24 cellular contexts compared by ENCODE assay signal in the genomic region with DNA sequence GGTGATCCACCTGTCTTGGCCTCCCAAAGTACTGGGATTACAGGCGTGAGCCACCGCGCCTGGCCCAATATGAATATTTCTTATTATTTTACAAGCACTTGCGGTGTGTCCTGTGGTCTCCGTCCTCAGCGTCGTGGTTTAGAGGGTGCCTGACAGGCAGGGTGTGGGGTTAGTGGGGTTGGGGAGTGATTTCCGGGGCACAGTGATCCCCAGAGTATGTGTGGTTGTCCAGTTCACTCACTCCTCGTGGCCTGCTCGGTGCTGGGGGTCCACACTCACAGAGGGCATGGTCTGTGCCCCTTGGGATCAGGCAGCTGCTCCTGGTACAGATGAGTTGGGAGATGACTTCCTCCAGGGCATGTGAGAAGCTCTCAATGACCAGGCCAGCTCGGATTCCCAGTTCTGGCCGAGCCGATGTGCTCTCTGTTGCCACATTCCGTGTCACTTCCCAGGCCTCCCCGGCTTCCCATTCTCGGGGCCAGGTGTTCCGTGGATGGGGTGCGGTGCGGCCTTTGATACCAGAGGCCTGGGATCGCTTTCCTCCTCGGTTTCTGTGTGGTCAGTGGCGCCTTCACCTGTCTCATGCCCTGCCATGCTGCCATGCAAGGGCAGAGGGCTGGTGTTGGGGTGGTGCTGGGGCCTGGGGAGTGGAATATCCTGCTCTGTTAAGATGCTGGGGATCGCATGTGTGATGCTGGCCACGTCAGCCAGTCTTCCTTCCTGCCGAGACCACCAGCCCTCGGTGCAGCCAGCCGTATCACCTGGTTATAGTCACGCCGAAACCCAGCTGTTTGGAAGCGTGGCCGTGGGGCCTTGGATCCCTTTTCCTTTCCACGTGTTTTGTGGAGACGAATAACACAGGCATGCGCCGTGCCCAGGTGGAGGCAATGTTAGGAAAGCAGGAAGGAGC. TPM values are rescaled to one million over a fixed set of nuclear protein-coding genes. Genes with fewer than 3 reads are reported as not detected.
DNase-seq lines count a peak whose midpoint lies in the region; TF ChIP-seq lines count a peak whose summit lies in the region.
"Had no signal": no experiment of that assay in that cellular context is flagged by ENCODE, and none has a peak within 500 bp of the region (broad histone marks: within the 10 kb centered on the region; RNA-seq: fewer than 3 reads in every experiment).

No MANE protein-coding gene starts in this region.

- H3K9me3 ChIP-seq in tibial nerve = peaks cover 0 to 13% (median 0%) of the 10 kb centered on the region in 4 donors
- H3K9me3 ChIP-seq: body of pancreas, ovary had no signal

- H3K27me3 Mint-ChIP-seq in CD14-positive monocyte (ENCODE audit: low read depth in 3 of 3) = peaks cover under 1 to 7% (median 2%) of the 10 kb centered on the region in 3 donors
- no peaks in the 10 kb centered on the region for H3K27me3 Mint-ChIP-seq in neural crest cell (ENCODE audit: low read depth)
- H3K27me3 Mint-ChIP-seq: CD4-positive, alpha-beta T cell; effector memory CD8-positive, alpha-beta T cell had no signal

- H3K36me3 Mint-ChIP-seq in CD14-positive monocyte (peaks cover 26 to 29% of the 10 kb centered on the region in 2 donors), neural crest cell (ENCODE audit: low read depth) (no peaks in the 10 kb centered on the region)

- TF ChIP-seq POLR2A in NB4 (IDR thresholded peaks at IDR 0.05; ENCODE audit: extremely low read depth, insufficient read length) (no peak), tibial nerve (IDR thresholded peaks at IDR 0.05) (no peak)

- H3K36me3 ChIP-seq in tibial nerve = no peaks in the 10 kb centered on the region
- H3K36me3 ChIP-seq: ovary, tibial artery had no signal

- H3K27ac Mint-ChIP-seq in CD14-positive monocyte (peak overlapping the region in 4 of 7 donors; percentile 36 to 82 (median 68)), neural crest cell (ENCODE audit: unreplicated experiment) (peak overlapping the region; percentile 43)
- H3K27ac Mint-ChIP-seq: activated CD8-positive, alpha-beta T cell treated with anti-CD3 and anti-CD28 coated beads for 36 hours; CD4-positive, alpha-beta T cell; HFFc6 had no signal

- WGBS in tibial nerve, 2 donors = 85 to 88% methylated on average over 34 of the region's 35 CpGs

- no peak for DNase-seq in CD14-positive monocyte (ENCODE audit: low spot score)
- peak; percentile 87 for DNase-seq in GM12865 (ENCODE audit: low read depth)
- DNase-seq in NB4 (ENCODE audit: low read depth) = peak; percentile 37
- DNase-seq in neural crest cell (ENCODE audit: low read depth, low spot score) = no peak
- no peak for DNase-seq in occipital lobe (lab: John Stamatoyannopoulos, UW)
- no peak for DNase-seq in tibial nerve (ENCODE audit: low spot score in 2 of 2)
- no peak for DNase-seq in SIG-M5 treated with dmso at 0.1 percent for 504 hours (lab: John Stamatoyannopoulos, UW; ENCODE audit: unreplicated experiment)
- DNase-seq in cerebellar nuclear complex (lab: John Stamatoyannopoulos, UW) = no peak
- DNase-seq: activated CD8-positive, alpha-beta T cell treated with anti-CD3 and anti-CD28 coated beads for 36 hours; activated effector memory CD4-positive, alpha-beta T cell treated with anti-CD3 and anti-CD28 coated beads, Interleukin-2, amount 50 U/mL, for 16 hours; body of pancreas; CD4-positive, alpha-beta T cell; effector memory CD8-positive, alpha-beta T cell; EL; foreskin keratinocyte; HFFc6; NCI-H2081 treated with DMSO at 0.1 percent for 48 hours; NCI-H345; NCI-H82; OCI-M1; ovary; SIG-M5; stimulated activated naive CD8-positive, alpha-beta T cell treated with anti-CD3 and anti-CD28 coated beads, Interleukin-15, amount 100 ng/mL, for 72 hours; tibial artery had no signal

- no peak overlapping the region for H3K27ac ChIP-seq in tibial nerve
- H3K27ac ChIP-seq: body of pancreas, foreskin keratinocyte, ovary, tibial artery had no signal

- H3K4me1 Mint-ChIP-seq in CD14-positive monocyte = peaks cover 30% of the 10 kb centered on the region
- H3K4me1 Mint-ChIP-seq in neural crest cell = peaks cover 4% of the 10 kb centered on the region

- TF ChIP-seq EP300 in tibial nerve (IDR thresholded peaks at IDR 0.05) = no peak

- TF ChIP-seq CTCF in CD14-positive monocyte (IDR thresholded peaks at IDR 0.05) = no peak
- TF ChIP-seq CTCF in GM12865 (IDR thresholded peaks at IDR 0.05; ENCODE audit: insufficient read depth, low read depth, low read length, missing control alignments) = no peak
- no peak for TF ChIP-seq CTCF in NB4 (IDR thresholded peaks at IDR 0.05; ENCODE audit: low read depth, low read length)
- TF ChIP-seq CTCF in neural crest cell (conservative IDR thresholded peaks at IDR 0.05) = no peak
- TF ChIP-seq CTCF in tibial nerve (IDR thresholded peaks at IDR 0.05) = no peak

- H3K4me1 ChIP-seq in tibial nerve = peaks cover 0 to 4% (median 0%) of the 10 kb centered on the region in 4 donors
- H3K4me1 ChIP-seq: body of pancreas, foreskin keratinocyte, tibial artery had no signal

- intact Hi-C loops in CD14-positive monocyte (cut with micrococcal nuclease) = no loop called here

- peak overlapping the region; percentile 9 for H3K4me3 ChIP-seq in GM12865 (ENCODE audit: low read depth, low read length)
- H3K4me3 ChIP-seq in NB4 (ENCODE audit: low read depth, low read length) = no peak overlapping the region
- no peak overlapping the region for H3K4me3 ChIP-seq in tibial nerve
- H3K4me3 ChIP-seq: body of pancreas, ovary, tibial artery had no signal

- H3K4me3 Mint-ChIP-seq in CD14-positive monocyte (no peak overlapping the region), neural crest cell (no peak overlapping the region)
- H3K4me3 Mint-ChIP-seq: activated CD8-positive, alpha-beta T cell treated with anti-CD3 and anti-CD28 coated beads for 36 hours; CD4-positive, alpha-beta T cell; HFFc6; stimulated activated naive CD8-positive, alpha-beta T cell treated with anti-CD3 and anti-CD28 coated beads, Interleukin-15, amount 100 ng/mL, for 72 hours had no signal

- H3K27me3 ChIP-seq in tibial nerve = no peaks in the 10 kb centered on the region
- H3K27me3 ChIP-seq: body of pancreas, foreskin keratinocyte, ovary, tibial artery had no signal

- H3K9me3 Mint-ChIP-seq in CD14-positive monocyte = peaks cover 0 to 18% (median 6%) of the 10 kb centered on the region in 7 donors
- no peaks in the 10 kb centered on the region for H3K9me3 Mint-ChIP-seq in neural crest cell
- H3K9me3 Mint-ChIP-seq: CD4-positive, alpha-beta T cell had no signal

RNA-seq across cellular contexts. Expression of a gene that starts 39.6 kb away (rescaled TPM):
- 10 to 100 TPM; 13.4 to 17.9 TPM for polyA plus RNA-seq in CD14-positive monocyte
- total RNA-seq in neural crest cell (19.6 and 21.8 TPM in 2 replicates), occipital lobe (5.1 TPM), tibial nerve (10 to 100 TPM; 33.5 to 73.5 (median 41.5) TPM)

Comparison
In these comparisons a context has a peak if more than half of its experiments do, and no peak if none do; other contexts are left out.
1. DNase-seq: peak in GM12865 (single experiment) and NB4 (single experiment); none in CD14-positive monocyte (single experiment), neural crest cell (single experiment), occipital lobe (single experiment), tibial nerve (0 of 2), SIG-M5 treated with dmso at 0.1 percent for 504 hours (single experiment) and cerebellar nuclear complex (0 of 2).